Comparison of ENCODE assay signal across 1 cellular context in the genomic region with DNA sequence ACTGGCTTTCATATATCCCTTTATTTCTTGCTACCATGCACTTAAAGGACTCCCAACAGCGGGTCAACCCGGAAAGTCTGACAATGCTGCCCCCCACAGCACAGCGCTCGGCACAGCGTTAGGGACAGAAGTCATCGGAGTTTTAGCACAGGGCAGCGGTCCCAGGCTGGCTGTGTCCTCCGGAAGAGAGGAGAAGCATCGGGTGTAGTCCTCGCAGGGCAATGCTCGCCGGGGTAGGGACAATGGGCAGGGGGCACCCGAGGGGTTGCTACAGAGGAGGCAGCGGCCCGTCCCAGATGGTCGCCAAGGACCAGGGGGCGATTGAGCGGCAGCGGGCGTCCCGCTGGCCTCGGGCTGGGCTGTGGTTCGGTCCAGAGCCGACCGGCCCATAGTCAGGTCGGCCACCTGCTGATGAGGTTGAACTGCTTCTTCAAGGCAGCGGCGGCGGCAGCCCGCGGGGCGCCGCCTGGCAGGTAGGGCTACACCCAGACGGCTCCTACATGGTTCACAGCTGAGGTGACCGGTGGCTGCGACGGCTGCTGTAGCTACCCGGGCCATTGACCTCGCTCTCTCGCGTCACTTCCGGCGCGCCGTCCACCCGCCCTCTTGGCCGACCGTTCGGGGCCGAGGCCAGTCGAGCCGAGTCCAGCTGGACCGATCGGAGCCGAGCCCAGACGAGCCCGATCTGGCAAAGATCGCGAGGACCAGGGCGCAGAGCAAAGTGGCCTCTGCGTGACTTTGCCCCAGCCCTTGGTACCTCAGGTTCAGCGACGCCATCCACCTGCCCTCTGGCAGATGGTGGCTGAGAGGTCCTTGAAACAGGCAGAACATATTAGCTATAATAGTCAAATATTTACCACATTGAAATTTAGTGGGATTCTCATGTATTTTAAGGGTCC.
A peak's percentile ranks its signal among the peaks of the same experiment; 100 is the strongest.
TF ChIP-seq lines count a peak whose summit lies in the region.

No MANE protein-coding gene starts in this region.

TF ChIP-seq in HCT116, 20 proteins besides CTCF, POLR2A, EP300 and RAD21 (continued from another document):
- TF ChIP-seq, protein P1, sequence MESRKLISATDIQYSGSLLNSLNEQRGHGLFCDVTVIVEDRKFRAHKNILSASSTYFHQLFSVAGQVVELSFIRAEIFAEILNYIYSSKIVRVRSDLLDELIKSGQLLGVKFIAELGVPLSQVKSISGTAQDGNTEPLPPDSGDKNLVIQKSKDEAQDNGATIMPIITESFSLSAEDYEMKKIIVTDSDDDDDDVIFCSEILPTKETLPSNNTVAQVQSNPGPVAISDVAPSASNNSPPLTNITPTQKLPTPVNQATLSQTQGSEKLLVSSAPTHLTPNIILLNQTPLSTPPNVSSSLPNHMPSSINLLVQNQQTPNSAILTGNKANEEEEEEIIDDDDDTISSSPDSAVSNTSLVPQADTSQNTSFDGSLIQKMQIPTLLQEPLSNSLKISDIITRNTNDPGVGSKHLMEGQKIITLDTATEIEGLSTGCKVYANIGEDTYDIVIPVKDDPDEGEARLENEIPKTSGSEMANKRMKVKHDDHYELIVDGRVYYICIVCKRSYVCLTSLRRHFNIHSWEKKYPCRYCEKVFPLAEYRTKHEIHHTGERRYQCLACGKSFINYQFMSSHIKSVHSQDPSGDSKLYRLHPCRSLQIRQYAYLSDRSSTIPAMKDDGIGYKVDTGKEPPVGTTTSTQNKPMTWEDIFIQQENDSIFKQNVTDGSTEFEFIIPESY (IDR thresholded peaks at IDR 0.05; ENCODE audit: extremely low read depth, insufficient replicate concordance, low read length): peak; percentile 82
- TF ChIP-seq JUND (IDR thresholded peaks at IDR 0.05): no peak
TF ChIP-seq in HCT116: peak in this region for 9.
